Comparison of ENCODE assay signal across 1 cellular context in genomic region chr7:901388-902154, GRCh38.
TF ChIP-seq lines count a peak whose summit lies in the region.

No MANE protein-coding gene starts in this region.

TF ChIP-seq in K562, 482 proteins besides CTCF, POLR2A, EP300 and RAD21 (continued from another document):
- TF ChIP-seq ZNF23 (CRISPR knock-in tag; IDR thresholded peaks at IDR 0.05), result no peak
- no peak for TF ChIP-seq ZNF239 (CRISPR knock-in tag; IDR thresholded peaks at IDR 0.05)
- TF ChIP-seq ZNF431 (CRISPR knock-in tag; IDR thresholded peaks at IDR 0.05), result no peak
- TF ChIP-seq ZNF717 (CRISPR knock-in tag; IDR thresholded peaks at IDR 0.05), result no peak
- TF ChIP-seq ADNP (tag; IDR thresholded peaks at IDR 0.05), result no peak
- TF ChIP-seq EGR1 (conservative IDR thresholded peaks at IDR 0.05), result 0 out of 2 replicates have a peak, but pooled peaks have one; percentile 19
- no peak for TF ChIP-seq ARHGAP35 (IDR thresholded peaks at IDR 0.05; ENCODE audit: partially characterized antibody)
- TF ChIP-seq DNMT1 (IDR thresholded peaks at IDR 0.05), result no peak
- no peak for TF ChIP-seq PBX2 (CRISPR knock-in tag; IDR thresholded peaks at IDR 0.05; ENCODE audit: low read depth)
- no peak for TF ChIP-seq PBX2 (tag; conservative IDR thresholded peaks at IDR 0.05; ENCODE audit: low read depth)
- TF ChIP-seq HDAC1 (IDR thresholded peaks at IDR 0.05), result 0 out of 4 replicates have a peak, but pooled peaks of 1 of the 2 experiments have one; percentile 16
- no peak for TF ChIP-seq FOXJ2 (tag; IDR thresholded peaks at IDR 0.05)
- TF ChIP-seq GABPA (tag; conservative IDR thresholded peaks at IDR 0.05; ENCODE audit: low read depth), result 0 out of 2 replicates have a peak, but pooled peaks have one; percentile 37
- no peak for TF ChIP-seq ZNF780A (CRISPR knock-in tag; IDR thresholded peaks at IDR 0.05)
- TF ChIP-seq, protein P1, sequence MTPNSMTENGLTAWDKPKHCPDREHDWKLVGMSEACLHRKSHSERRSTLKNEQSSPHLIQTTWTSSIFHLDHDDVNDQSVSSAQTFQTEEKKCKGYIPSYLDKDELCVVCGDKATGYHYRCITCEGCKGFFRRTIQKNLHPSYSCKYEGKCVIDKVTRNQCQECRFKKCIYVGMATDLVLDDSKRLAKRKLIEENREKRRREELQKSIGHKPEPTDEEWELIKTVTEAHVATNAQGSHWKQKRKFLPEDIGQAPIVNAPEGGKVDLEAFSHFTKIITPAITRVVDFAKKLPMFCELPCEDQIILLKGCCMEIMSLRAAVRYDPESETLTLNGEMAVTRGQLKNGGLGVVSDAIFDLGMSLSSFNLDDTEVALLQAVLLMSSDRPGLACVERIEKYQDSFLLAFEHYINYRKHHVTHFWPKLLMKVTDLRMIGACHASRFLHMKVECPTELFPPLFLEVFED (CRISPR knock-in tag; conservative IDR thresholded peaks at IDR 0.05), result no peak
- no peak for TF ChIP-seq SRF (CRISPR knock-in tag; IDR thresholded peaks at IDR 0.05)
- no peak for TF ChIP-seq XRCC5 (IDR thresholded peaks at IDR 0.05; ENCODE audit: low read depth, low read length)
- no peak for TF ChIP-seq MITF (IDR thresholded peaks at IDR 0.05)
- peak in 1 of 2 experiments; percentile 57; a peak in 2 of 4 replicates for TF ChIP-seq MAZ (CRISPR knock-in tag; conservative IDR thresholded peaks at IDR 0.05 in 1 of 2, IDR thresholded peaks at IDR 0.05 in 1 of 2)
- TF ChIP-seq SPI1 (IDR thresholded peaks at IDR 0.05; ENCODE audit: borderline replicate concordance, low read depth, low read length), result no peak
- no peak for TF ChIP-seq POLR2AphosphoS5 (IDR thresholded peaks at IDR 0.05; ENCODE audit: control insufficient read depth, insufficient read depth, low read depth, low read length)
- TF ChIP-seq, protein P2, sequence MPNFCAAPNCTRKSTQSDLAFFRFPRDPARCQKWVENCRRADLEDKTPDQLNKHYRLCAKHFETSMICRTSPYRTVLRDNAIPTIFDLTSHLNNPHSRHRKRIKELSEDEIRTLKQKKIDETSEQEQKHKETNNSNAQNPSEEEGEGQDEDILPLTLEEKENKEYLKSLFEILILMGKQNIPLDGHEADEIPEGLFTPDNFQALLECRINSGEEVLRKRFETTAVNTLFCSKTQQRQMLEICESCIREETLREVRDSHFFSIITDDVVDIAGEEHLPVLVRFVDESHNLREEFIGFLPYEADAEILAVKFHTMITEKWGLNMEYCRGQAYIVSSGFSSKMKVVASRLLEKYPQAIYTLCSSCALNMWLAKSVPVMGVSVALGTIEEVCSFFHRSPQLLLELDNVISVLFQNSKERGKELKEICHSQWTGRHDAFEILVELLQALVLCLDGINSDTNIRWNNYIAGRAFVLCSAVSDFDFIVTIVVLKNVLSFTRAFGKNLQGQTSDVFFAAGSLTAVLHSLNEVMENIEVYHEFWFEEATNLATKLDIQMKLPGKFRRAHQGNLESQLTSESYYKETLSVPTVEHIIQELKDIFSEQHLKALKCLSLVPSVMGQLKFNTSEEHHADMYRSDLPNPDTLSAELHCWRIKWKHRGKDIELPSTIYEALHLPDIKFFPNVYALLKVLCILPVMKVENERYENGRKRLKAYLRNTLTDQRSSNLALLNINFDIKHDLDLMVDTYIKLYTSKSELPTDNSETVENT (CRISPR knock-in tag; IDR thresholded peaks at IDR 0.05), result no peak
- TF ChIP-seq DACH1 (IDR thresholded peaks at IDR 0.05; ENCODE audit: partially characterized antibody), result peak; percentile 75
- 0 out of 2 replicates have a peak, but pooled peaks have one; percentile 42 for TF ChIP-seq RBFOX2 (IDR thresholded peaks at IDR 0.05; ENCODE audit: low read depth, low read length)
TF ChIP-seq in K562: peak in this region for 18.
